17 cellular contexts compared by ENCODE assay signal in the genomic region with DNA sequence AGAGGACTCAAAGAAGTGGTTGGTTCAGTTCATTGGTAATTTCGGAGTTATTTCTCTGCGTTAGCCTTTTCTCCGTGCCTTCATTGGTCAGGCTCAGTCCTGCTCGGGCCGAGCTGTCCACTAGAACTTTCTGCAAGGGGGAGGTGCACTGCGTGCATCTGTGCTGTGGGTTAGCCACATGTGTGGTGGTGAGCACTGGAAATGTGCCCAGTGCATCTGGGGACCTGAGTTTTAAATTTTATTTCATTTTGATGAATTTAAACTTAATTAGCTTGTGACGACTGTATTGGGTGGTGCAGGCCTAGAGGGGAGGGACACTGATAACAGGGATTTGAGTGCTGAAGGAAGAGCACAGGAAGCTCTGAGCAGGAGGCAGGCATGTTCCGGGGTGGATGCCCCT. TPM values are rescaled to one million over a fixed set of nuclear protein-coding genes. Genes with fewer than 3 reads are reported as not detected.
DNase-seq lines count a peak whose midpoint lies in the region; ATAC-seq and TF ChIP-seq lines count a peak whose summit lies in the region.
"Had no signal": no experiment of that assay in that cellular context is flagged by ENCODE, and none has a peak within 500 bp of the region (broad histone marks: within the 10 kb centered on the region; RNA-seq: fewer than 3 reads in every experiment).

No MANE protein-coding gene starts in this region.

- H3K27ac ChIP-seq in CD8-positive, alpha-beta memory T cell (ENCODE audit: low read depth, low read length), result no peak overlapping the region
- no peak overlapping the region for H3K27ac ChIP-seq in osteoblast (ENCODE audit: low read depth, low read length)
- no peak overlapping the region for H3K27ac ChIP-seq in mesenchymal stem cell (ENCODE audit: low read length, poor library complexity, severe bottlenecking)
- H3K27ac ChIP-seq: BLaER1 had no signal

- POLR2A ChIA-PET in CD8-positive, alpha-beta memory T cell (lab: Charles Lee), result interaction anchor here (0.6 kb wide), 2 partner anchors 9 to 342 kb away, joined by 4 to 7 read pairs; no protein-coding TSS in a partner anchor

- H3K14ac ChIP-seq in mesenchymal stem cell (ENCODE audit: low read length in 2 of 2), result no peak overlapping the region

- H3K4me1 Mint-ChIP-seq in activated T-cell treated with anti-CD3 and anti-CD28 coated beads, Interleukin-2, amount 50 U/mL, for 72 hours (ENCODE audit: low read depth), result peaks cover 11% of the 10 kb centered on the region
- peaks cover 0 to 13% (median 7%) of the 10 kb centered on the region in 3 donors for H3K4me1 Mint-ChIP-seq in CD8-positive, alpha-beta memory T cell
- peaks cover 29% of the 10 kb centered on the region for H3K4me1 Mint-ChIP-seq in central memory CD8-positive, alpha-beta T cell

- no peaks in the 10 kb centered on the region for H3K4me1 ChIP-seq in CD8-positive, alpha-beta memory T cell (ENCODE audit: insufficient read depth, low read length)
- H3K4me1 ChIP-seq in osteoblast (ENCODE audit: insufficient read depth, low read length) (no peaks in the 10 kb centered on the region), mesenchymal stem cell (ENCODE audit: control insufficient read depth, insufficient read depth, low read depth, low read length) (no peaks in the 10 kb centered on the region)
- H3K4me1 ChIP-seq: BLaER1 had no signal

- no peak for DNase-seq in activated T-cell treated with anti-CD3 and anti-CD28 coated beads, Interleukin-2, amount 50 U/mL, for 72 hours
- DNase-seq in activated T-cell treated with anti-CD3 and anti-CD28 coated beads, Interleukin-2, amount 50 U/mL, for 1 hour, result no peak
- DNase-seq in CD8-positive, alpha-beta memory T cell, result no peak
- no peak for DNase-seq in central memory CD8-positive, alpha-beta T cell (ENCODE audit: low spot score in 2 of 2)
- DNase-seq in osteoblast (ENCODE audit: insufficient read length, low spot score, missing footprints) (peak; percentile 69), SHP77 (lab: John Stamatoyannopoulos, UW) (no peak), mesenchymal stem cell (no peak)
- no peak for DNase-seq in stimulated activated CD4-positive, alpha-beta T cell treated with anti-CD3 and anti-CD28 coated beads, Interleukin-4, amount 100 ng/mL, for 1 hour
- DNase-seq: KBM-7, NCI-H1436, NCI-H2029 treated with DMSO at 0.1 percent for 48 hours, NCI-H2171 treated with DMSO at 0.1 percent for 48 hours, NCI-H446 treated with DMSO at 0.1 percent for 48 hours, NCI-H748 treated with DMSO at 0.1 percent for 48 hours, RPMI8226 had no signal

- no peak overlapping the region for H3K23ac ChIP-seq in mesenchymal stem cell (ENCODE audit: low read length in 2 of 2)

- H3K4ac ChIP-seq in mesenchymal stem cell (ENCODE audit: low read depth in 1 of 2, low read length in 2 of 2), result no peak overlapping the region

- peaks cover 42% of the 10 kb centered on the region for H3K36me3 ChIP-seq in CD8-positive, alpha-beta memory T cell (ENCODE audit: insufficient read depth, low read length)
- H3K36me3 ChIP-seq in osteoblast (ENCODE audit: insufficient read depth, low read length) (peaks cover 69% of the 10 kb centered on the region), mesenchymal stem cell (ENCODE audit: control insufficient read depth in 1 of 2, insufficient read depth in 2 of 2, low read depth in 1 of 2, low read length in 2 of 2) (peaks cover 76 to 83% of the 10 kb centered on the region in 2 experiments)

- H2AK5ac ChIP-seq in mesenchymal stem cell (ENCODE audit: low read length, severe bottlenecking), result no peak overlapping the region

- H3K79me2 ChIP-seq in osteoblast (ENCODE audit: insufficient read depth, low read length), result peaks cover 6% of the 10 kb centered on the region

- H2BK15ac ChIP-seq in mesenchymal stem cell (ENCODE audit: low read depth, poor library complexity, severe bottlenecking), result no peak overlapping the region

- no peaks in the 10 kb centered on the region for H3K27me3 Mint-ChIP-seq in activated T-cell treated with anti-CD3 and anti-CD28 coated beads, Interleukin-2, amount 50 U/mL, for 72 hours (ENCODE audit: low read depth)
- H3K27me3 Mint-ChIP-seq in CD8-positive, alpha-beta memory T cell, result no peaks in the 10 kb centered on the region
- H3K27me3 Mint-ChIP-seq in central memory CD8-positive, alpha-beta T cell, result no peaks in the 10 kb centered on the region

- no peak for ATAC-seq in activated T-cell treated with anti-CD3 and anti-CD28 coated beads, Interleukin-2, amount 50 U/mL, for 72 hours (replicated peaks in 1 of 2)
- no peak for ATAC-seq in central memory CD8-positive, alpha-beta T cell (replicated peaks; ENCODE audit: extremely low read depth, poor library complexity, severe bottlenecking)
- ATAC-seq: GM23338 had no signal

- H3K27me3 ChIP-seq in CD8-positive, alpha-beta memory T cell (ENCODE audit: insufficient read depth, low read length, poor library complexity, severe bottlenecking), result no peaks in the 10 kb centered on the region
- H3K27me3 ChIP-seq in osteoblast (ENCODE audit: insufficient read depth, low read length), result no peaks in the 10 kb centered on the region
- H3K27me3 ChIP-seq in mesenchymal stem cell (ENCODE audit: control insufficient read depth in 1 of 2, insufficient read depth in 1 of 2, low read length in 2 of 2), result no peaks in the 10 kb centered on the region
- H3K27me3 ChIP-seq: BLaER1 had no signal

- peak overlapping the region; percentile 75 for H3K27ac Mint-ChIP-seq in activated T-cell treated with anti-CD3 and anti-CD28 coated beads, Interleukin-2, amount 50 U/mL, for 72 hours
- H3K27ac Mint-ChIP-seq in CD8-positive, alpha-beta memory T cell, result peak overlapping the region in 5 of 8 donors; percentile 11 to 73 (median 48)
- peak overlapping the region; percentile 73 for H3K27ac Mint-ChIP-seq in central memory CD8-positive, alpha-beta T cell (ENCODE audit: low read depth)
- H3K27ac Mint-ChIP-seq: GM23338 had no signal

- H3K4me3 ChIP-seq in CD8-positive, alpha-beta memory T cell (ENCODE audit: low read length), result no peak overlapping the region
- H3K4me3 ChIP-seq in osteoblast (ENCODE audit: insufficient read depth, low read length) (no peak overlapping the region), mesenchymal stem cell (ENCODE audit: insufficient read depth in 1 of 2, low read depth in 1 of 2, low read length in 2 of 2) (no peak overlapping the region)
- H3K4me3 ChIP-seq: BLaER1, GM23338 had no signal

- no peak overlapping the region for H2BK5ac ChIP-seq in mesenchymal stem cell (ENCODE audit: low read depth, low read length, poor library complexity, severe bottlenecking)

- no peak overlapping the region for H4K8ac ChIP-seq in mesenchymal stem cell (ENCODE audit: low read length)

- no peak overlapping the region for H3K9ac ChIP-seq in mesenchymal stem cell (ENCODE audit: low read length)
- H3K9ac ChIP-seq: BLaER1 had no signal

- H3K79me1 ChIP-seq in mesenchymal stem cell (replicated peaks; ENCODE audit: low read length, poor library complexity, severe bottlenecking), result peaks cover 50% of the 10 kb centered on the region

- CTCF ChIA-PET in CD8-positive, alpha-beta memory T cell (lab: Charles Lee), result interaction anchor here (0.7 to 1.7 kb wide), 6 partner anchors 10 to 54 kb away, joined by 3 to 5 read pairs (median 4); no protein-coding TSS in a partner anchor

- no peaks in the 10 kb centered on the region for H3K9me3 ChIP-seq in CD8-positive, alpha-beta memory T cell (ENCODE audit: low read length)
- H3K9me3 ChIP-seq in osteoblast (ENCODE audit: low read depth, low read length) (no peaks in the 10 kb centered on the region), mesenchymal stem cell (ENCODE audit: control insufficient read depth, low read length) (no peaks in the 10 kb centered on the region)
- H3K9me3 ChIP-seq: BLaER1 had no signal

- TF ChIP-seq CTCF in osteoblast (IDR thresholded peaks at IDR 0.05; ENCODE audit: extremely low read depth, low read depth, low read length), result no peak

- H3K4me3 Mint-ChIP-seq in activated T-cell treated with anti-CD3 and anti-CD28 coated beads, Interleukin-2, amount 50 U/mL, for 72 hours, result no peak overlapping the region
- H3K4me3 Mint-ChIP-seq in CD8-positive, alpha-beta memory T cell, result no peak overlapping the region
- no peak overlapping the region for H3K4me3 Mint-ChIP-seq in central memory CD8-positive, alpha-beta T cell
- H3K4me3 Mint-ChIP-seq: GM23338 had no signal

- no peak overlapping the region for H4K91ac ChIP-seq in mesenchymal stem cell (ENCODE audit: low read length)

- no peak overlapping the region for H3K4me2 ChIP-seq in osteoblast (ENCODE audit: insufficient read depth, low read length)
- no peak overlapping the region for H3K4me2 ChIP-seq in mesenchymal stem cell (ENCODE audit: low read length, poor library complexity, severe bottlenecking)
- H3K4me2 ChIP-seq: BLaER1, GM23338 had no signal

- peaks cover 0 to 36% of the 10 kb centered on the region in 2 donors for H3K36me3 Mint-ChIP-seq in activated T-cell treated with anti-CD3 and anti-CD28 coated beads, Interleukin-2, amount 50 U/mL, for 72 hours (ENCODE audit: insufficient read depth in 2 of 2)
- H3K36me3 Mint-ChIP-seq in CD8-positive, alpha-beta memory T cell, result peaks cover 0 to 85% (median 16%) of the 10 kb centered on the region in 3 donors
- H3K36me3 Mint-ChIP-seq in central memory CD8-positive, alpha-beta T cell (ENCODE audit: insufficient read depth), result peaks cover 66% of the 10 kb centered on the region

- no peaks in the 10 kb centered on the region for H3K9me3 Mint-ChIP-seq in activated T-cell treated with anti-CD3 and anti-CD28 coated beads, Interleukin-2, amount 50 U/mL, for 72 hours
- peaks cover 0 to 2% (median 0%) of the 10 kb centered on the region in 5 donors for H3K9me3 Mint-ChIP-seq in CD8-positive, alpha-beta memory T cell
- H3K9me3 Mint-ChIP-seq in central memory CD8-positive, alpha-beta T cell, result no peaks in the 10 kb centered on the region
- H3K9me3 Mint-ChIP-seq: GM23338 had no signal

- no peak overlapping the region for H2BK12ac ChIP-seq in mesenchymal stem cell (ENCODE audit: low read length in 2 of 2)

- peaks cover 21% of the 10 kb centered on the region for H4K20me1 ChIP-seq in osteoblast (ENCODE audit: insufficient read depth, low read length)

- no peak overlapping the region for H2BK120ac ChIP-seq in mesenchymal stem cell (ENCODE audit: low read depth, low read length)

- H2AFZ ChIP-seq in osteoblast (ENCODE audit: low read length) (no peak overlapping the region), mesenchymal stem cell (ENCODE audit: low read depth, low read length) (no peak overlapping the region)
- H2AFZ ChIP-seq: GM23338 had no signal

- no peak overlapping the region for H3K18ac ChIP-seq in mesenchymal stem cell (ENCODE audit: low read depth in 1 of 2, low read length in 2 of 2)

- WGBS in mesenchymal stem cell, result 97% methylated on average over 8 of the region's 8 CpGs

RNA-seq across cellular contexts. Expression of gene SETD1B, which starts 24.5 kb away (rescaled TPM):
- 10 to 100 TPM; 20.3 to 21.2 TPM for total RNA-seq in activated T-cell treated with anti-CD3 and anti-CD28 coated beads, Interleukin-2, amount 50 U/mL, for 72 hours
- 10 to 100 TPM; 31.3 to 31.9 TPM for total RNA-seq in CD8-positive, alpha-beta memory T cell
- polyA plus RNA-seq in CD8-positive, alpha-beta memory T cell, result 2.4 TPM
- 5.0 and 5.8 TPM in 2 replicates for total RNA-seq in osteoblast
- polyA plus RNA-seq in mesenchymal stem cell (2013, experiment 1 of 2), result 10.4 TPM
- polyA plus RNA-seq in mesenchymal stem cell (2013, experiment 2 of 2), result 9.3 TPM

RNA-seq across cellular contexts. Expression of gene HPD, which starts 30.4 kb away (rescaled TPM):
- not detected for total RNA-seq in activated T-cell treated with anti-CD3 and anti-CD28 coated beads, Interleukin-2, amount 50 U/mL, for 72 hours
- total RNA-seq in CD8-positive, alpha-beta memory T cell, result not detected
- not detected for polyA plus RNA-seq in CD8-positive, alpha-beta memory T cell
- under 0.01 TPM in 1 of 2 replicates, not detected in the other for total RNA-seq in osteoblast
- polyA plus RNA-seq in mesenchymal stem cell (2013, experiment 1 of 2), result 0.48 TPM
- polyA plus RNA-seq in mesenchymal stem cell (2013, experiment 2 of 2), result 0.47 TPM
- total RNA-seq: GM23338 had no signal
- polyA plus RNA-seq: GM23338 had no signal

RNA-seq across cellular contexts. Expression of gene RHOF, which starts 34.8 kb away (rescaled TPM):
- 100 to 1,000 TPM; 154 to 165 TPM for total RNA-seq in activated T-cell treated with anti-CD3 and anti-CD28 coated beads, Interleukin-2, amount 50 U/mL, for 72 hours
- total RNA-seq in CD8-positive, alpha-beta memory T cell, result 100 to 1,000 TPM; 145 to 152 TPM
- 139 TPM for polyA plus RNA-seq in CD8-positive, alpha-beta memory T cell
- total RNA-seq in osteoblast, result 6.2 and 8.3 TPM in 2 replicates
- 15.0 TPM for polyA plus RNA-seq in mesenchymal stem cell (2013, experiment 1 of 2)
- 14.2 TPM for polyA plus RNA-seq in mesenchymal stem cell (2013, experiment 2 of 2)

Comparison
In these comparisons a context has a peak if more than half of its experiments do, and no peak if none do; other contexts are left out.
1. RNA of gene RHOF, which starts 34.8 kb away (total RNA-seq): 154 to 165 TPM in activated T-cell treated with anti-CD3 and anti-CD28 coated beads, Interleukin-2, amount 50 U/mL, for 72 hours and 145 to 152 TPM in CD8-positive, alpha-beta memory T cell; 6.2 to 8.3 TPM in osteoblast; every median in the first group is over 10 times any median in the second.
2. Peak in every context shown above with its lines, with median percentiles within 50 percentile points of each other: H3K27ac Mint-ChIP-seq.